In genomic region chr14:96516351-96516750, GRCh38 we compare ENCODE assay signal across 19 cellular contexts.
"Had no signal": no experiment of that assay in that cellular context is flagged by ENCODE, and none has a peak within 500 bp of the region (broad histone marks: within the 10 kb centered on the region; RNA-seq: fewer than 3 reads in every experiment).

No MANE protein-coding gene starts in this region.

- ATAC-seq: activated T-cell treated with anti-CD3 and anti-CD28 coated beads, Interleukin-2, amount 50 U/mL, for 4 hours; heart right ventricle; left lobe of liver; lower lobe of right lung; psoas muscle had no signal

- H3K27me3 ChIP-seq: heart right ventricle, neutrophil, ovary, right atrium auricular region, stomach, suprapubic skin, tibial nerve had no signal

- H3K27ac ChIP-seq: heart right ventricle, lower lobe of right lung, neutrophil, ovary, psoas muscle, right atrium auricular region, stomach, suprapubic skin, tibial nerve had no signal

- H3K27me3 Mint-ChIP-seq: brain had no signal

- DNase-seq: activated CD4-positive, alpha-beta T cell treated with anti-CD3 and anti-CD28 coated beads for 1 hour; activated CD8-positive, alpha-beta memory T cell treated with anti-CD3 and anti-CD28 coated beads, Interleukin-2, amount 50 U/mL, for 48 hours; activated naive CD4-positive, alpha-beta T cell treated with Interleukin-2 at 50 U/mL for 16 hours; activated T-cell treated with anti-CD3 and anti-CD28 coated beads, Interleukin-2, amount 50 U/mL, for 4 hours; heart right ventricle; lower lobe of right lung; ovary; psoas muscle; stimulated activated CD4-positive, alpha-beta T cell treated with anti-CD3 and anti-CD28 coated beads, Interleukin-12 subunit alpha, Interleukin-12 subunit beta, amount 100 ng/mL, for 4 hours; stomach had no signal

- H3K27ac Mint-ChIP-seq: activated T-helper 2 cell treated with anti-CD3 and anti-CD28 coated beads, Interferon-gamma antibody, Interleukin-2, Interleukin-4, amounts not matched to agents 10 μg/mL and 5 μg/mL and 100 μg/mL, durations not matched to agents 14 hours and 24 hours and 36 hours; brain had no signal

- H3K9me3 Mint-ChIP-seq: activated T-cell treated with anti-CD3 and anti-CD28 coated beads, Interleukin-2, amount 50 U/mL, for 4 hours; activated T-helper 2 cell treated with anti-CD3 and anti-CD28 coated beads, Interferon-gamma antibody, Interleukin-2, Interleukin-4, amounts not matched to agents 10 μg/mL and 5 μg/mL and 100 μg/mL, durations not matched to agents 14 hours and 24 hours and 36 hours; brain; nephron had no signal

- H3K9me3 ChIP-seq: heart right ventricle, lower lobe of right lung, neutrophil, ovary, psoas muscle, right atrium auricular region, stomach, suprapubic skin, tibial nerve had no signal

- H3K36me3 ChIP-seq: ovary had no signal

- FAIRE-seq: urothelium cell line had no signal

- H3K4me3 ChIP-seq: heart right ventricle, lower lobe of right lung, ovary, psoas muscle, right atrium auricular region, stomach, suprapubic skin, tibial nerve had no signal

- H3K4me3 Mint-ChIP-seq: activated T-cell treated with anti-CD3 and anti-CD28 coated beads, Interleukin-2, amount 50 U/mL, for 4 hours; brain; nephron had no signal
